Comparison of ENCODE assay signal across 8 cellular contexts in the genomic region with DNA sequence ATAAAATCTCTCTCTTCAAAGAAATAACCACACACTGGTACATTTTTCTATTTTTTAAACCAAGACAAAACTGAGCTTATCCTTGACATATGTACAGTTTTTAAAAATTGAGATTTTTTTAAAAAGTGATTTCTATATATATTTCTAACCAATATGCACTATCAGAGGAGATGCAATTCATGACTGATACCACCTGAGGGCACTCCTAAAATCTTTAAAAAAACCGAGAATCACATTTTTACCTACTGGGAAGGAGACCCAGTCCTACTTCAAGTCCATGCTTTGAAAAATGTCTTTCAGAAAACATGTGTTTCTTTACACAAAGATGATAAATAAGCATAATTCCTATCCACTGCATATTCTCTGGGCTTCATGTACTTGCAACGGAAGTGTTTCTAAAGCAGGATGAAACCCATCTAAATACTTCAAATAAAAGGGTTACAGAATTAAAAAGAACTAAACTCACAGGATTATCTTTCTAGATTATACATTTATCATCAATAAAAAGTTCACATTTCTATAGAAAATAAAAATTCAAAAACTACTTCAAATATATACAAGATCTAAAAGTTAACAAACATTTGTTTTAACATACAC.
DNase-seq lines count a peak whose midpoint lies in the region; ATAC-seq and TF ChIP-seq lines count a peak whose summit lies in the region.

No MANE protein-coding gene starts in this region.

- H3K56ac ChIP-seq in mesendoderm (ENCODE audit: low read length): no peak overlapping the region

- H3K9ac ChIP-seq in mesendoderm (ENCODE audit: low read length): no peak overlapping the region

- H2AK5ac ChIP-seq in mesendoderm (ENCODE audit: low read length): no peak overlapping the region

- H2BK120ac ChIP-seq in mesendoderm (ENCODE audit: low read depth, low read length): no peak overlapping the region

- no peak overlapping the region for H3K4me3 ChIP-seq in GM12865 (ENCODE audit: low read depth, low read length)
- H3K4me3 ChIP-seq in mesendoderm (ENCODE audit: low read length): no peak overlapping the region

- H3K18ac ChIP-seq in mesendoderm (ENCODE audit: low read length): no peak overlapping the region

- H2BK5ac ChIP-seq in mesendoderm (ENCODE audit: low read length): no peak overlapping the region

- ATAC-seq in GM19397 (IDR thresholded peaks at IDR 0.05; ENCODE audit: unreplicated experiment) (no peak), HG03469 (IDR thresholded peaks at IDR 0.05; ENCODE audit: unreplicated experiment) (no peak), HG03460 (IDR thresholded peaks at IDR 0.05; ENCODE audit: unreplicated experiment) (no peak)

- no CpG with 5 or more reads among the region's 2 CpGs for WGBS in mesendoderm (ENCODE audit: extremely low coverage, insufficient coverage, low lambda C conversion rate)

- no peak overlapping the region for H4K8ac ChIP-seq in mesendoderm (ENCODE audit: low read depth, low read length)

- no peak overlapping the region for H3K27ac ChIP-seq in mesendoderm (ENCODE audit: low read depth, low read length)

- no peak overlapping the region for H2BK15ac ChIP-seq in mesendoderm (replicated peaks; ENCODE audit: low read depth)

- H3K4me2 ChIP-seq in mesendoderm (ENCODE audit: low read length): no peak overlapping the region

- TF ChIP-seq CTCF in GM12865 (IDR thresholded peaks at IDR 0.05; ENCODE audit: insufficient read depth, low read depth, low read length, missing control alignments): peak; percentile 37

- no peaks in the 10 kb centered on the region for H3K4me1 ChIP-seq in mesendoderm (ENCODE audit: control insufficient read depth, low read depth, low read length)

- H4K5ac ChIP-seq in mesendoderm (ENCODE audit: low read length): no peak overlapping the region

- H3K27me3 ChIP-seq in mesendoderm (ENCODE audit: insufficient read depth, low read length, poor library complexity): no peaks in the 10 kb centered on the region

- no peaks in the 10 kb centered on the region for H3K36me3 ChIP-seq in mesendoderm (ENCODE audit: control insufficient read depth, insufficient read depth, low read length)

- no peak overlapping the region for H3K4ac ChIP-seq in mesendoderm (ENCODE audit: low read depth, low read length)

- H3K23ac ChIP-seq in mesendoderm (ENCODE audit: low read length): no peak overlapping the region

- no peaks in the 10 kb centered on the region for H3K79me1 ChIP-seq in mesendoderm (ENCODE audit: low read length)

- peak; percentile 26 for DNase-seq in GM12865 (ENCODE audit: low read depth)
- DNase-seq in NCI-H146 treated with DMSO at 0.1 percent for 48 hours (lab: John Stamatoyannopoulos, UW; ENCODE audit: unreplicated experiment): peak; percentile 8
- peak; percentile 20 for DNase-seq in cerebellum (ENCODE audit: low spot score)
- peak; percentile 38 for DNase-seq in mesendoderm
- DNase-seq in NCI-H82 (lab: John Stamatoyannopoulos, UW): no peak

- peaks cover 7% of the 10 kb centered on the region for H3K79me2 ChIP-seq in mesendoderm (ENCODE audit: control insufficient read depth, insufficient read depth, low read length)
